ENCODE assay signal across 7 cellular contexts in genomic region chr6:158849899-158850806, GRCh38. TPM values are rescaled to one million over a fixed set of nuclear protein-coding genes. Genes with fewer than 3 reads are reported as not detected.
DNase-seq lines count a peak whose midpoint lies in the region; ATAC-seq and TF ChIP-seq lines count a peak whose summit lies in the region.

No MANE protein-coding gene starts in this region.

- H3K27me3 ChIP-seq in gastroesophageal sphincter (no peaks in the 10 kb centered on the region), smooth muscle cell (ENCODE audit: low read depth) (no peaks in the 10 kb centered on the region)

- H2AFZ ChIP-seq in smooth muscle cell (ENCODE audit: low read depth) = no peak overlapping the region

- H3K9me3 ChIP-seq in gastroesophageal sphincter (no peaks in the 10 kb centered on the region), smooth muscle cell (replicated peaks; ENCODE audit: low read depth) (no peaks in the 10 kb centered on the region)

- H3K79me2 ChIP-seq in smooth muscle cell (ENCODE audit: low read depth) = no peaks in the 10 kb centered on the region

- H3K4me3 ChIP-seq in HFF-Myc (replicated peaks; ENCODE audit: low read depth, low read length) = no peak overlapping the region; the same call in 1 of the 2 replicates
- H3K4me3 ChIP-seq in gastroesophageal sphincter = no peak overlapping the region
- peak overlapping the region; percentile 32 for H3K4me3 ChIP-seq in smooth muscle cell

- DNase-seq in HFF-Myc (ENCODE audit: extremely low read depth, low read depth) (peak; percentile 79), NOMO-1 treated with dmso at 0.1 percent for 144 hours (lab: John Stamatoyannopoulos, UW; ENCODE audit: unreplicated experiment) (peak; percentile 67), smooth muscle cell (lab: John Stamatoyannopoulos, UW; ENCODE audit: unreplicated experiment) (no peak), KG1 (lab: John Stamatoyannopoulos, UW) (no peak), germinal center (ENCODE audit: low spot score) (no peak)
- peak; percentile 62 to 64 for DNase-seq in activated T-cell treated with anti-CD3 and anti-CD28 coated beads, Interleukin-2, amount 50 U/mL, for 48 hours

- peaks cover 6% of the 10 kb centered on the region for H3F3A ChIP-seq in smooth muscle cell (ENCODE audit: low read depth)

- peak; percentile 68 for ATAC-seq in gastroesophageal sphincter

- TF ChIP-seq POLR2A in gastroesophageal sphincter (IDR thresholded peaks at IDR 0.05) = no peak

- H3K27ac ChIP-seq in gastroesophageal sphincter = peak overlapping the region; percentile 71 to 81 (median 77)
- peak overlapping the region; percentile 99 for H3K27ac ChIP-seq in smooth muscle cell (ENCODE audit: low read depth)

- H3K36me3 ChIP-seq in gastroesophageal sphincter = no peaks in the 10 kb centered on the region
- H3K36me3 ChIP-seq in smooth muscle cell (ENCODE audit: low read depth) = no peaks in the 10 kb centered on the region

- peak overlapping the region; percentile 97 for H3K9ac ChIP-seq in smooth muscle cell (ENCODE audit: low read depth)

- no peak for TF ChIP-seq EP300 in gastroesophageal sphincter (IDR thresholded peaks at IDR 0.05)

- TF ChIP-seq CTCF in HFF-Myc (IDR thresholded peaks at IDR 0.05; ENCODE audit: low read depth, low read length, missing control alignments) = no peak
- no peak for TF ChIP-seq CTCF in gastroesophageal sphincter (IDR thresholded peaks at IDR 0.05)
- no peak for TF ChIP-seq CTCF in smooth muscle cell (IDR thresholded peaks at IDR 0.05; ENCODE audit: borderline replicate concordance, insufficient read depth, poor library complexity, severe bottlenecking)

- H3K4me1 ChIP-seq in gastroesophageal sphincter (peaks cover 4 to 47% (median 23%) of the 10 kb centered on the region in 3 donors), smooth muscle cell (ENCODE audit: low read depth) (peaks cover 18% of the 10 kb centered on the region)

- 27 to 29% methylated on average over 8 of the region's 9 CpGs for WGBS in gastroesophageal sphincter (ENCODE audit: low coverage in 1 of 2), 2 donors
- WGBS in smooth muscle cell (ENCODE audit: low lambda C conversion rate) = 21% methylated on average over 9 of the region's 9 CpGs

- peak overlapping the region; percentile 76 for H3K4me2 ChIP-seq in smooth muscle cell

- no peaks in the 10 kb centered on the region for H4K20me1 ChIP-seq in smooth muscle cell (ENCODE audit: low read depth)

RNA-seq across cellular contexts. Expression of gene EZR, which starts 31.0 kb away (rescaled TPM):
- total RNA-seq in gastroesophageal sphincter (100 to 1,000 TPM in 3 of 4 donors, 10 to 100 TPM in 1; 88.0 to 190 (median 177) TPM), smooth muscle cell (98.4 and 113 TPM in 2 replicates)
- 55.0 and 190 TPM in 2 replicates for polyA plus RNA-seq in smooth muscle cell

Comparison
In these comparisons a context has a peak if more than half of its experiments do, and no peak if none do; other contexts are left out.
1. DNase-seq: peak in HFF-Myc (single experiment), NOMO-1 treated with dmso at 0.1 percent for 144 hours (single experiment) and activated T-cell treated with anti-CD3 and anti-CD28 coated beads, Interleukin-2, amount 50 U/mL, for 48 hours (2 of 2); none in smooth muscle cell (single experiment), KG1 (single experiment) and germinal center (single experiment).